ENCODE assay signal across 26 cellular contexts in the genomic region with DNA sequence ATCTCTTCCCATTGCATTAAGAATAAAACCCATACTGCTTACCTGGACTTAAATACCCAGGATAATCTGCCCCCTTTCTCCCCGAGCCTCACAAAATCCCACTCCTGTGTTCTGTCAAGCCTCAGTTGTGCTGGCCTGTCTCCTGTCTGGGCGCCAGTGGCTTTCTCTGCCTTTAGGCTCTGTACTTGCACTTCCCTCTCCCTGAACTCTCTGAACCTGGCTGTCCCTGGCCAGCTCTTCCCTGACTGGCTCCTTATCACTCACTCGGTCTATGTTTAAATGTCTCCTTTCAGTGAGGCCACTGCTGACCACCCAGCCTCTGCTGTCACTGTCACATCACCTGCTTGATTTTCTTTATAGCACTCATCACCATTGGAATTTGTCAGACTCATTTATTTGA.
"Had no signal": no experiment of that assay in that cellular context is flagged by ENCODE, and none has a peak within 500 bp of the region (broad histone marks: within the 10 kb centered on the region; RNA-seq: fewer than 3 reads in every experiment).

No MANE protein-coding gene starts in this region.

- H3K36me3 ChIP-seq: left lung, lower lobe of right lung, neutrophil, right atrium auricular region, stomach, thyroid gland, transverse colon, upper lobe of left lung, vagina had no signal

- H2AFZ ChIP-seq: hepatocyte, parathyroid adenoma had no signal

- H3K79me2 ChIP-seq: hepatocyte, parathyroid adenoma had no signal

- H3K27ac ChIP-seq: hepatocyte, left lung, lower lobe of right lung, neutrophil, parathyroid adenoma, right atrium auricular region, skin epidermis, stomach, testis, thyroid gland, transverse colon, upper lobe of left lung, vagina had no signal

- H3K9me3 ChIP-seq: lower lobe of right lung, neutrophil, stomach, testis, thyroid gland, transverse colon, upper lobe of left lung, vagina had no signal

- DNase-seq: kidney; left colon; left lung; lower lobe of right lung; mammary epithelial cell; mesenchymal stem cell; naive thymus-derived CD8-positive, alpha-beta T cell; occipital lobe; stimulated activated CD4-positive, alpha-beta T cell treated with anti-CD3 and anti-CD28 coated beads, Interleukin-12 subunit alpha, Interleukin-12 subunit beta, amount 100 ng/mL, for 4 hours; stimulated activated CD4-positive, alpha-beta T cell treated with anti-CD3 and anti-CD28 coated beads, Interleukin-15, amount 100 ng/mL, for 24 hours; stimulated activated CD4-positive, alpha-beta T cell treated with anti-CD3 and anti-CD28 coated beads, Interleukin-2, amount 100 ng/mL, for 24 hours; stimulated activated CD4-positive, alpha-beta T cell treated with anti-CD3 and anti-CD28 coated beads, Interleukin-4, amount 100 ng/mL, for 1 hour; stimulated activated naive B cell treated with anti-CD40 and anti-IgM and Interleukin-4, amounts not matched to agents 10 μg/mL and 1 μg/mL and 100 μg/mL, for 72 hours; stimulated activated naive CD8-positive, alpha-beta T cell treated with anti-CD3 and anti-CD28 coated beads, Interleukin-15, Interleukin-2, amounts not matched to agents 100 U/mL and 50 U/mL, for 24 hours; stomach; testis; thyroid gland; transverse colon; upper lobe of left lung had no signal

- FAIRE-seq: kidney had no signal

- H3K4me1 ChIP-seq: left lung, lower lobe of right lung, parathyroid adenoma, right atrium auricular region, stomach, testis, thyroid gland, transverse colon, upper lobe of left lung, vagina had no signal

- H3K4me3 ChIP-seq: hepatocyte, left lung, lower lobe of right lung, right atrium auricular region, skin epidermis, stomach, testis, thyroid gland, transverse colon, upper lobe of left lung, vagina had no signal

- H3K4me2 ChIP-seq: hepatocyte had no signal

- ATAC-seq: left colon; left lung; lower lobe of right lung; naive thymus-derived CD8-positive, alpha-beta T cell; sciatic nerve; stimulated activated naive B cell treated with anti-CD40 and anti-IgM and Interleukin-4, amounts not matched to agents 10 μg/mL and 1 μg/mL and 100 μg/mL, for 72 hours; stimulated activated naive CD8-positive, alpha-beta T cell treated with anti-CD3 and anti-CD28 coated beads, Interleukin-15, Interleukin-2, amounts not matched to agents 100 U/mL and 50 U/mL, for 24 hours had no signal

- H3K27me3 ChIP-seq: hepatocyte, left lung, neutrophil, right atrium auricular region, stomach, testis, thyroid gland, transverse colon, upper lobe of left lung, vagina had no signal

- H3K9ac ChIP-seq: parathyroid adenoma had no signal
